Comparison of ENCODE assay signal across 8 cellular contexts in genomic region chr17:44210342-44211192, GRCh38. TPM values are rescaled to one million over a fixed set of nuclear protein-coding genes. Genes with fewer than 3 reads are reported as not detected.
DNase-seq lines count a peak whose midpoint lies in the region; ATAC-seq and TF ChIP-seq lines count a peak whose summit lies in the region.

No MANE protein-coding gene starts in this region.

- TF ChIP-seq EP300 in sigmoid colon (IDR thresholded peaks at IDR 0.05) = no peak

- peaks cover 74% of the 10 kb centered on the region; the same call in 1 of the 2 replicates for H3K36me3 ChIP-seq in Loucy (ENCODE audit: insufficient read depth, low read length)
- peaks cover 22 to 72% (median 56%) of the 10 kb centered on the region in 4 donors for H3K36me3 ChIP-seq in sigmoid colon

- no peak overlapping the region for H3K9ac ChIP-seq in Loucy (ENCODE audit: low read depth, low read length, poor library complexity, severe bottlenecking)

- H3K4me2 ChIP-seq in Loucy (ENCODE audit: low read depth, low read length, poor library complexity, severe bottlenecking) = no peak overlapping the region

- ATAC-seq in GM21528 (IDR thresholded peaks at IDR 0.05; ENCODE audit: low FRiP score, unreplicated experiment) (peak; percentile 54), HG02840 (IDR thresholded peaks at IDR 0.05; ENCODE audit: low FRiP score, unreplicated experiment) (no peak)

- H3K9me3 ChIP-seq in Loucy (ENCODE audit: insufficient read depth, low read depth, low read length) = no peaks in the 10 kb centered on the region
- no peaks in the 10 kb centered on the region for H3K9me3 ChIP-seq in sigmoid colon

- no peak overlapping the region for H2AFZ ChIP-seq in Loucy (ENCODE audit: low read length)

- TF ChIP-seq CTCF in Loucy (conservative IDR thresholded peaks at IDR 0.05; ENCODE audit: low read length) (peak; percentile 38), sigmoid colon (IDR thresholded peaks at IDR 0.05) (peak; percentile 95 to 99 (median 98))

- H3K27ac ChIP-seq in sigmoid colon = peak overlapping the region; percentile 65 to 74 (median 70)

- no peaks in the 10 kb centered on the region for H3F3A ChIP-seq in Loucy (ENCODE audit: low read depth)

- H4K20me1 ChIP-seq in Loucy (ENCODE audit: insufficient read depth, low read length, poor library complexity, severe bottlenecking) = peaks cover 18% of the 10 kb centered on the region

- intact Hi-C loops in sigmoid colon (cut with DNase I) = loop anchor here (1.0 to 10.0 kb wide), 3 partner anchors 121 to 294 kb away; partner anchors contain the start of genes GPATCH8 and GRN

- no peak for TF ChIP-seq POLR2A in sigmoid colon (IDR thresholded peaks at IDR 0.05)

- no peaks in the 10 kb centered on the region for H3K9me2 ChIP-seq in Loucy (replicated peaks; ENCODE audit: low read depth, low read length)

- H3K4me1 ChIP-seq in Loucy (ENCODE audit: insufficient read depth, low read length, poor library complexity, severe bottlenecking) (peaks cover 2% of the 10 kb centered on the region), sigmoid colon (peaks cover 0 to 38% (median 15%) of the 10 kb centered on the region in 4 donors)

- peaks cover 22% of the 10 kb centered on the region; the same call in 1 of the 2 replicates for H3K79me2 ChIP-seq in Loucy (ENCODE audit: insufficient read depth, low read length)

- no peaks in the 10 kb centered on the region for H3K27me3 ChIP-seq in Loucy (ENCODE audit: insufficient read depth, low read length, poor library complexity, severe bottlenecking)
- H3K27me3 ChIP-seq in sigmoid colon = no peaks in the 10 kb centered on the region

- DNase-seq in DMS 273 (lab: John Stamatoyannopoulos, UW; ENCODE audit: unreplicated experiment) = peak; percentile 97
- DNase-seq in T-helper 2 cell = peak; percentile 86 to 92 (median 87)
- DNase-seq in anterior cingulate cortex (lab: John Stamatoyannopoulos, UW) = peak in 56 of 58 donors; percentile 20 to 90 (median 82)
- DNase-seq in hepatic stellate cell (ENCODE audit: low spot score) = peak; percentile 94
- peak; percentile 96 for DNase-seq in sigmoid colon

- 29 to 30% methylated on average over 64 of the region's 64 CpGs for WGBS in sigmoid colon, 2 donors

- no peak overlapping the region for H3K4me3 ChIP-seq in Loucy (ENCODE audit: low read length, poor library complexity, severe bottlenecking)
- peak overlapping the region in 2 of 4 donors; percentile 1 to 21 for H3K4me3 ChIP-seq in sigmoid colon

RNA-seq across cellular contexts. Expression of gene UBTF, which starts 8.9 kb away (rescaled TPM):
- 10 to 100 TPM; 43.4 to 58.4 (median 52.5) TPM for total RNA-seq in sigmoid colon
- polyA plus RNA-seq in sigmoid colon = 10 to 100 TPM; 26.8 to 55.0 (median 28.2) TPM

RNA-seq across cellular contexts. Expression of gene ATXN7L3, which starts 10.9 kb away (rescaled TPM):
- 10 to 100 TPM; 26.4 to 37.4 (median 35.0) TPM for total RNA-seq in sigmoid colon
- polyA plus RNA-seq in sigmoid colon = 10 to 100 TPM; 36.0 to 59.8 (median 43.0) TPM

RNA-seq across cellular contexts. Expression of gene TMUB2, which starts 23.8 kb away (rescaled TPM):
- total RNA-seq in sigmoid colon = 10 to 100 TPM; 26.9 to 40.3 (median 29.2) TPM
- polyA plus RNA-seq in sigmoid colon = 10 to 100 TPM; 19.0 to 41.3 (median 22.2) TPM

RNA-seq across cellular contexts. Expression of gene ASB16, which starts 40.1 kb away (rescaled TPM):
- 1 to 10 TPM in 3 of 4 donors, under 1 TPM in 1; 0.82 to 4.2 (median 1.6) TPM for total RNA-seq in sigmoid colon
- under 1 TPM in 1 of 3 donors, not detected in 2; 0.19 TPM for polyA plus RNA-seq in sigmoid colon

RNA-seq across cellular contexts. Expression of gene SLC4A1, which starts 57.4 kb away (rescaled TPM):
- under 1 TPM in 1 of 4 donors, not detected in 3; under 0.01 TPM for total RNA-seq in sigmoid colon
- polyA plus RNA-seq in sigmoid colon = under 1 TPM in 1 of 3 donors, not detected in 2; 0.23 TPM
